14 cellular contexts compared by ENCODE assay signal in genomic region chr2:136377423-136378382, GRCh38.
DNase-seq lines count a peak whose midpoint lies in the region; ATAC-seq and TF ChIP-seq lines count a peak whose summit lies in the region.
"Had no signal": no experiment of that assay in that cellular context is flagged by ENCODE, and none has a peak within 500 bp of the region (broad histone marks: within the 10 kb centered on the region; RNA-seq: fewer than 3 reads in every experiment).

No MANE protein-coding gene starts in this region.

- H4K8ac ChIP-seq in trophoblast cell (ENCODE audit: low read depth, low read length), result no peak overlapping the region

- no peak overlapping the region for H3K4me3 Mint-ChIP-seq in T-helper 2 cell treated with Interferon-gamma antibody and Interleukin-4, amounts not matched to agents 5 μg/mL and 100 μg/mL, for 36 hours
- H3K4me3 Mint-ChIP-seq in activated B cell treated with CpG ODN at 0.5 μM for 24 hours, result peak overlapping the region; percentile 51
- H3K4me3 Mint-ChIP-seq in naive thymus-derived CD8-positive, alpha-beta T cell, result peak overlapping the region in 1 of 10 donors; percentile 6
- H3K4me3 Mint-ChIP-seq: mesothelial cell of epicardium had no signal

- H2BK5ac ChIP-seq in trophoblast cell (ENCODE audit: low read depth, low read length, poor library complexity), result no peak overlapping the region

- no peak overlapping the region for H2AFZ ChIP-seq in DND-41 (ENCODE audit: low read depth, low read length)
- H2AFZ ChIP-seq in trophoblast cell (ENCODE audit: insufficient read depth, low read length, poor library complexity), result no peak overlapping the region

- H3K79me1 ChIP-seq in trophoblast cell (ENCODE audit: low read length), result no peaks in the 10 kb centered on the region

- no peak overlapping the region for H3K23ac ChIP-seq in trophoblast cell (ENCODE audit: low read length)

- no peak overlapping the region for H2BK120ac ChIP-seq in trophoblast cell (ENCODE audit: insufficient read depth, low read length, poor library complexity)

- H3K18ac ChIP-seq in trophoblast cell (ENCODE audit: low read length), result no peak overlapping the region

- no peak for TF ChIP-seq CTCF in DND-41 (IDR thresholded peaks at IDR 0.05; ENCODE audit: borderline replicate concordance, extremely low read depth, low read length, poor library complexity, severe bottlenecking)
- no peak for TF ChIP-seq CTCF in activated B cell treated with CpG ODN at 0.5 μM for 24 hours (IDR thresholded peaks at IDR 0.05)

- no peak for DNase-seq in T-helper 2 cell treated with Interferon-gamma antibody and Interleukin-4, amounts not matched to agents 5 μg/mL and 100 μg/mL, for 36 hours (ENCODE audit: low spot score)
- DNase-seq in T-helper 2 cell (no peak), DND-41 (no peak), activated B cell treated with CpG ODN at 0.5 μM for 24 hours (no peak), trophoblast cell (no peak), NCI-H526 (lab: John Stamatoyannopoulos, UW) (no peak)
- no peak for DNase-seq in naive thymus-derived CD8-positive, alpha-beta T cell

- no peak overlapping the region for H4K12ac ChIP-seq in trophoblast cell (ENCODE audit: low read depth, low read length)

- H3K79me2 ChIP-seq in DND-41 (ENCODE audit: insufficient read depth, low read length) (no peaks in the 10 kb centered on the region), trophoblast cell (ENCODE audit: control insufficient read depth, insufficient read depth, low read length, poor library complexity) (no peaks in the 10 kb centered on the region)

- H3K27me3 ChIP-seq in DND-41 (ENCODE audit: insufficient read depth, low read length, poor library complexity) (no peaks in the 10 kb centered on the region), trophoblast cell (ENCODE audit: insufficient read depth, low read length) (no peaks in the 10 kb centered on the region)
- H3K27me3 ChIP-seq: brain microvascular endothelial cell, dorsolateral prefrontal cortex, heart left ventricle had no signal

- H4K91ac ChIP-seq in trophoblast cell (ENCODE audit: low read depth, low read length), result no peak overlapping the region

- H3K4me2 ChIP-seq in DND-41 (ENCODE audit: insufficient read depth, low read length) (no peak overlapping the region), trophoblast cell (ENCODE audit: low read length) (no peak overlapping the region)
- H3K4me2 ChIP-seq: A549 had no signal

- intact Hi-C loops in activated B cell treated with CpG ODN at 0.5 μM for 24 hours (cut with micrococcal nuclease), result loop anchor here (1.0 to 5.0 kb wide), 11 partner anchors 65 to 461 kb away; partner anchors contain the start of gene DARS1

- H3K9me3 Mint-ChIP-seq in T-helper 2 cell treated with Interferon-gamma antibody and Interleukin-4, amounts not matched to agents 5 μg/mL and 100 μg/mL, for 36 hours, result peaks cover 4% of the 10 kb centered on the region
- no peaks in the 10 kb centered on the region for H3K9me3 Mint-ChIP-seq in activated B cell treated with CpG ODN at 0.5 μM for 24 hours
- peaks cover 0 to 9% (median 0%) of the 10 kb centered on the region in 9 donors for H3K9me3 Mint-ChIP-seq in naive thymus-derived CD8-positive, alpha-beta T cell
- H3K9me3 Mint-ChIP-seq: mesothelial cell of epicardium had no signal

- H2AK5ac ChIP-seq in trophoblast cell (ENCODE audit: low read length), result no peak overlapping the region

- WGBS in trophoblast cell (ENCODE audit: extremely low coverage, insufficient coverage, insufficient read length), result no CpG with 5 or more reads among the region's 7 CpGs

- H4K20me1 ChIP-seq in DND-41 (ENCODE audit: insufficient read depth, low read length), result no peaks in the 10 kb centered on the region

- peaks cover 4% of the 10 kb centered on the region for H3K36me3 Mint-ChIP-seq in T-helper 2 cell treated with Interferon-gamma antibody and Interleukin-4, amounts not matched to agents 5 μg/mL and 100 μg/mL, for 36 hours (ENCODE audit: low read depth)
- H3K36me3 Mint-ChIP-seq in activated B cell treated with CpG ODN at 0.5 μM for 24 hours (ENCODE audit: low read depth), result no peaks in the 10 kb centered on the region
- no peaks in the 10 kb centered on the region for H3K36me3 Mint-ChIP-seq in naive thymus-derived CD8-positive, alpha-beta T cell
- H3K36me3 Mint-ChIP-seq: mesothelial cell of epicardium had no signal

- CTCF ChIA-PET in activated B cell treated with CpG ODN at 0.5 μM for 24 hours (lab: Charles Lee), result interaction anchor here (0.8 to 13.1 kb wide), 18 partner anchors 7 to 461 kb away, joined by 3 to 298 read pairs (median 4); no protein-coding TSS in a partner anchor

- H3K9ac ChIP-seq in DND-41 (ENCODE audit: low read depth, low read length) (no peak overlapping the region), trophoblast cell (ENCODE audit: low read length) (no peak overlapping the region)

- H3K4ac ChIP-seq in trophoblast cell (ENCODE audit: low read depth, low read length), result no peak overlapping the region

- peak overlapping the region; percentile 93 for H3K27ac Mint-ChIP-seq in T-helper 2 cell treated with Interferon-gamma antibody and Interleukin-4, amounts not matched to agents 5 μg/mL and 100 μg/mL, for 36 hours
- H3K27ac Mint-ChIP-seq in activated B cell treated with CpG ODN at 0.5 μM for 24 hours, result peak overlapping the region; percentile 92
- peak overlapping the region; percentile 80 to 94 (median 88) for H3K27ac Mint-ChIP-seq in naive thymus-derived CD8-positive, alpha-beta T cell
- H3K27ac Mint-ChIP-seq: mesothelial cell of epicardium, progenitor cell of endocrine pancreas had no signal

- H3K27ac ChIP-seq in DND-41 (ENCODE audit: low read length) (peak overlapping the region; percentile 73), trophoblast cell (ENCODE audit: low read depth, low read length) (no peak overlapping the region)
- H3K27ac ChIP-seq: A549, brain microvascular endothelial cell, dorsolateral prefrontal cortex, heart left ventricle had no signal

- H3K4me3 ChIP-seq in DND-41 (ENCODE audit: low read depth in 1 of 2, low read length in 2 of 2) (no peak overlapping the region), trophoblast cell (ENCODE audit: low read depth, low read length) (no peak overlapping the region)
- H3K4me3 ChIP-seq: A549, heart left ventricle had no signal

- H3K27me3 Mint-ChIP-seq in T-helper 2 cell treated with Interferon-gamma antibody and Interleukin-4, amounts not matched to agents 5 μg/mL and 100 μg/mL, for 36 hours (ENCODE audit: low read depth), result no peaks in the 10 kb centered on the region
- no peaks in the 10 kb centered on the region for H3K27me3 Mint-ChIP-seq in activated B cell treated with CpG ODN at 0.5 μM for 24 hours
- no peaks in the 10 kb centered on the region for H3K27me3 Mint-ChIP-seq in naive thymus-derived CD8-positive, alpha-beta T cell
- H3K27me3 Mint-ChIP-seq: progenitor cell of endocrine pancreas had no signal

- H3K9me3 ChIP-seq in DND-41 (ENCODE audit: insufficient read depth, low read length, severe bottlenecking) (no peaks in the 10 kb centered on the region), trophoblast cell (ENCODE audit: insufficient read depth, low read depth, low read length) (no peaks in the 10 kb centered on the region)
- H3K9me3 ChIP-seq: A549, heart left ventricle had no signal

- no peaks in the 10 kb centered on the region for H3K36me3 ChIP-seq in DND-41 (ENCODE audit: insufficient read depth, low read length)
- H3K36me3 ChIP-seq in trophoblast cell (ENCODE audit: control insufficient read depth in 1 of 2, insufficient read depth in 2 of 2, low read length in 2 of 2), result no peaks in the 10 kb centered on the region
- H3K36me3 ChIP-seq: brain microvascular endothelial cell, heart left ventricle had no signal

- ATAC-seq in DND-41 (ENCODE audit: insufficient read depth, low read depth), result no peak
- ATAC-seq in activated B cell treated with CpG ODN at 0.5 μM for 24 hours (ENCODE audit: low read depth), result no peak
- ATAC-seq in naive thymus-derived CD8-positive, alpha-beta T cell, result no peak
- no peak for ATAC-seq in HG03521 (IDR thresholded peaks at IDR 0.05; ENCODE audit: unreplicated experiment)

- peaks cover 64% of the 10 kb centered on the region for H3K4me1 Mint-ChIP-seq in T-helper 2 cell treated with Interferon-gamma antibody and Interleukin-4, amounts not matched to agents 5 μg/mL and 100 μg/mL, for 36 hours (ENCODE audit: low read depth)
- peaks cover 68% of the 10 kb centered on the region for H3K4me1 Mint-ChIP-seq in activated B cell treated with CpG ODN at 0.5 μM for 24 hours
- peaks cover 38 to 66% (median 56%) of the 10 kb centered on the region in 4 donors for H3K4me1 Mint-ChIP-seq in naive thymus-derived CD8-positive, alpha-beta T cell

- peaks cover 71% of the 10 kb centered on the region for H3K4me1 ChIP-seq in DND-41 (ENCODE audit: insufficient read depth, low read length)
- peaks cover 0 to 3% of the 10 kb centered on the region in 2 experiments for H3K4me1 ChIP-seq in trophoblast cell (ENCODE audit: control insufficient read depth in 1 of 2, insufficient read depth in 2 of 2, low read length in 2 of 2)
- H3K4me1 ChIP-seq: A549 had no signal

- H3K14ac ChIP-seq in trophoblast cell (ENCODE audit: low read length), result no peak overlapping the region

- no peak overlapping the region for H2BK12ac ChIP-seq in trophoblast cell (ENCODE audit: low read length)

- POLR2A ChIA-PET in activated B cell treated with CpG ODN at 0.5 μM for 24 hours (lab: Charles Lee), result interaction anchor here (0.6 to 4.1 kb wide), 24 partner anchors 12 to 557 kb away, joined by 3 to 35 read pairs (median 10); no protein-coding TSS in a partner anchor
- POLR2A ChIA-PET in naive thymus-derived CD8-positive, alpha-beta T cell (lab: Charles Lee), result interaction anchor here (1.2 to 3.9 kb wide), 7 partner anchors 18 to 261 kb away, joined by 3 to 28 read pairs (median 8); partner anchors contain the start of gene CXCR4
